11 cellular contexts compared by ENCODE assay signal in the genomic region with DNA sequence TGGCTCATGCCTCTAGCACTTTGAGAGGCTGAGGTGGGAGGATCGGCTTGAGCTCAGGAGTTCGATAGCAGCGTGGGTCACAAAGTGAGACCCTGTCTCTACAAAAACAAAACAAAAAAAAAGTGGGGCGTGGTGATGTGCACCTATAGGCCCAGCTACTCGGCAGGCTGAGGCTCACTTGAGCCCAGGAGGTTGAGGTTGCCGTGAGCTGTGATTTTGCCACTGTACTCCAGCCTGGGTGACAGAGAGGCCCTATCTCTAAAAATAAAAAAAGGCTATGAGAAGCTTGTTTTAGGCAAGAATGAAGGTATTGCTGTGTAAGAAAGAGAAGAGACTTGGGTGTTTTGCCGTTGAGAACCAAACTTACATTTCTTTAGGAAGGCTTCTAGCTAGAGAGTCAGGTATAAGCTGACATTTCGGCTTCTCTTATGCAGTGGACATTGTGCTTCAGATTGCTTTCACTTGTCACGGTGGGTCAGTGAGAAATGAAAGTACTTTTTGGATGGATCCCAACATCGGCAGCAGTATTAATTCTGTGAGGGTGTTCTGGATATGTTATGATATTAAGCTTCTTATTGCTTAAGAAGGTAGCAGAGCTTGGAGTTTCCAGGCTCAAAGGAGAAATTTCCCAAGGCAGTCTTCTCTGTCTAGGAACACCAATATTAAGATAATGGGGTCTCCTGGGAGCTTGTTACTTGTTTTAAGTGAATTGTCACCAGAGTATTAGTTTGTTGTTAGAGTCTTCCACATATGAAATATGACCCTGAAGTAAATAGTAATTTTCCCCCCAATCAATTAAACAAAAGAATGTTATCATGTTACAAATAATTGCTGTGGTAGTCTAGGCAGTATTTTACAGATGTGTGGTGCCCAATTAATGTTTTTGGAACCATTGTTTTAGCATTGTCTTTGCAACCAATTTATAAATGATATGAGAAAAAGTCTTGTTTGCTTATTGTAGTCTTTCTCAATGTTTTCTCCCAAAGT. TPM values are rescaled to one million over a fixed set of nuclear protein-coding genes. Genes with fewer than 3 reads are reported as not detected.
DNase-seq lines count a peak whose midpoint lies in the region; FAIRE-seq and TF ChIP-seq lines count a peak whose summit lies in the region.
"Had no signal": no experiment of that assay in that cellular context is flagged by ENCODE, and none has a peak within 500 bp of the region (broad histone marks: within the 10 kb centered on the region; RNA-seq: fewer than 3 reads in every experiment).

No MANE protein-coding gene starts in this region.

- H3K4me2 ChIP-seq in endothelial cell of umbilical vein (ENCODE audit: insufficient read depth, low read length), result no peak overlapping the region

- intact Hi-C loops in endothelial cell of umbilical vein (cut with micrococcal nuclease), result no loop called here

- no peak for FAIRE-seq in endothelial cell of umbilical vein (lab: Jason Lieb, UNC)

- BruUV-seq in endothelial cell of umbilical vein (replicated peaks; lab: Mats Ljungman, UMichigan), result no TSS peak

- H3K27ac ChIP-seq in endothelial cell of umbilical vein (ENCODE audit: insufficient read depth, low read depth, low read length) (no peak overlapping the region), rectal smooth muscle tissue (ENCODE audit: low read depth, low read length) (peak overlapping the region; percentile 38)

- CTCF ChIA-PET in endothelial cell of umbilical vein (lab: Charles Lee), result interaction anchor here (0.9 to 1.5 kb wide), 4 partner anchors 15 to 138 kb away, joined by 3 to 8 read pairs (median 4); a partner anchor contains a TSS

- H3K79me2 ChIP-seq in endothelial cell of umbilical vein (ENCODE audit: control insufficient read depth, insufficient read depth, low read length), result peaks cover 2% of the 10 kb centered on the region

- no peak for TF ChIP-seq POLR2A in endothelial cell of umbilical vein (IDR thresholded peaks at IDR 0.05; ENCODE audit: low read depth, low read length)

- H3K36me3 ChIP-seq in endothelial cell of umbilical vein (ENCODE audit: control insufficient read depth in 2 of 2, extremely low read depth in 1 of 2, insufficient read depth in 2 of 2, low read length in 2 of 2), result no peaks in the 10 kb centered on the region
- H3K36me3 ChIP-seq in rectal smooth muscle tissue (ENCODE audit: control insufficient read depth, insufficient read depth, low read length), result no peaks in the 10 kb centered on the region
- no peaks in the 10 kb centered on the region for H3K36me3 ChIP-seq in BE2C

- H3K9ac ChIP-seq in endothelial cell of umbilical vein (replicated peaks; ENCODE audit: extremely low read depth, insufficient read depth, low read length) (no peak overlapping the region), rectal smooth muscle tissue (ENCODE audit: low read length) (no peak overlapping the region)

- no peaks in the 10 kb centered on the region for H4K20me1 ChIP-seq in endothelial cell of umbilical vein (replicated peaks; ENCODE audit: control insufficient read depth, extremely low read depth, insufficient read depth, low read length)

- dilution Hi-C loops in endothelial cell of umbilical vein (cut with MboI; ENCODE audit: extremely low pct_ligation_motif_present, low sequenced_read_pairs), result no loop called here

- DNase-seq in ELR (ENCODE audit: low read depth), result peak; percentile 17
- DNase-seq in NCI-H2171 treated with DMSO at 0.1 percent for 48 hours (lab: John Stamatoyannopoulos, UW), result peak; percentile 42
- DNase-seq in endothelial cell of umbilical vein (ENCODE audit: low read depth, low spot score), result peak; percentile 26
- DNase-seq in BE2C, result no peak
- no peak for DNase-seq in ureter (ENCODE audit: low spot score)
- no peak for DNase-seq in HUDEP-2 (lab: John Stamatoyannopoulos, UW; ENCODE audit: unreplicated experiment in 76 of 76)
- DNase-seq in SW 1271 (lab: John Stamatoyannopoulos, UW), result no peak
- DNase-seq: activated CD4-positive, alpha-beta T cell treated with anti-CD3 and anti-CD28 coated beads, Interleukin-2, amount 50 U/mL, for 1 hour; dorsolateral prefrontal cortex; NCI-H526 treated with DMSO at 0.1 percent for 48 hours had no signal

- H3K4me3 ChIP-seq in endothelial cell of umbilical vein (replicated peaks in 1 of 3; ENCODE audit: insufficient read depth in 1 of 3, low read depth in 1 of 3, low read length in 3 of 3) (no peak overlapping the region), rectal smooth muscle tissue (ENCODE audit: low read length) (peak overlapping the region; percentile 33), BE2C (ENCODE audit: low read depth, low read length) (no peak overlapping the region)
- H3K4me3 ChIP-seq: dorsolateral prefrontal cortex had no signal

- TF ChIP-seq CTCF in endothelial cell of umbilical vein (IDR thresholded peaks at IDR 0.05; ENCODE audit: extremely low read depth in 1 of 2, insufficient read depth in 1 of 2, low read depth in 1 of 2, low read length in 2 of 2), result no peak
- TF ChIP-seq CTCF in BE2C (IDR thresholded peaks at IDR 0.05; ENCODE audit: low read depth, low read length), result no peak

- H3K9me3 ChIP-seq in endothelial cell of umbilical vein (replicated peaks; ENCODE audit: control insufficient read depth, insufficient read depth, low read length) (no peaks in the 10 kb centered on the region), BE2C (no peaks in the 10 kb centered on the region)

- POLR2A ChIA-PET in endothelial cell of umbilical vein (lab: Charles Lee), result no interaction called here

- no peaks in the 10 kb centered on the region for H3K9me1 ChIP-seq in endothelial cell of umbilical vein (replicated peaks; ENCODE audit: control insufficient read depth, extremely low read depth, insufficient read depth, low read length)

- H3K27me3 ChIP-seq in endothelial cell of umbilical vein (ENCODE audit: control insufficient read depth in 2 of 2, insufficient read depth in 2 of 2, low read length in 2 of 2), result no peaks in the 10 kb centered on the region
- H3K27me3 ChIP-seq in rectal smooth muscle tissue (ENCODE audit: control insufficient read depth, insufficient read depth, low read length), result no peaks in the 10 kb centered on the region
- no peaks in the 10 kb centered on the region for H3K27me3 ChIP-seq in BE2C
- H3K27me3 ChIP-seq: dorsolateral prefrontal cortex had no signal

- H2AFZ ChIP-seq in endothelial cell of umbilical vein (ENCODE audit: low read depth, low read length), result no peak overlapping the region

- peaks cover 15% of the 10 kb centered on the region for H3K4me1 ChIP-seq in endothelial cell of umbilical vein (ENCODE audit: control insufficient read depth, extremely low read depth, insufficient read depth, low read length)
- H3K4me1 ChIP-seq in rectal smooth muscle tissue (ENCODE audit: control insufficient read depth, insufficient read depth, low read length), result peaks cover 27% of the 10 kb centered on the region
- H3K4me1 ChIP-seq in BE2C, result peaks cover 6% of the 10 kb centered on the region

TF ChIP-seq in endothelial cell of umbilical vein, 7 proteins besides CTCF, POLR2A, EP300 and RAD21:
- TF ChIP-seq, protein P1, sequence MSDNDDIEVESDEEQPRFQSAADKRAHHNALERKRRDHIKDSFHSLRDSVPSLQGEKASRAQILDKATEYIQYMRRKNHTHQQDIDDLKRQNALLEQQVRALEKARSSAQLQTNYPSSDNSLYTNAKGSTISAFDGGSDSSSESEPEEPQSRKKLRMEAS (IDR thresholded peaks at IDR 0.05; ENCODE audit: insufficient read depth, insufficient read length), result no peak
- TF ChIP-seq MYC (IDR thresholded peaks at IDR 0.05; ENCODE audit: low read depth, low read length) (no peak), JUN (IDR thresholded peaks at IDR 0.05; ENCODE audit: borderline replicate concordance, insufficient read depth, insufficient read length, low read depth) (no peak), GATA2 (IDR thresholded peaks at IDR 0.05; ENCODE audit: insufficient read depth, insufficient read length, low read depth, low read length) (no peak), FOS (IDR thresholded peaks at IDR 0.05; ENCODE audit: borderline replicate concordance, insufficient read depth, low read length) (no peak), EZH2 (IDR thresholded peaks at IDR 0.05; ENCODE audit: borderline replicate concordance, low read depth, low read length, severe bottlenecking) (no peak), POLR2AphosphoS5 (IDR thresholded peaks at IDR 0.05; ENCODE audit: insufficient read depth, low read depth, low read length) (no peak)

RNA-seq across cellular contexts. Expression of a gene that starts 17.6 kb away (rescaled TPM):
- total RNA-seq in endothelial cell of umbilical vein (19.1 and 21.2 TPM in 2 replicates), ureter (12.1 TPM)
- 7.2 and 7.7 TPM in 2 replicates for polyA plus RNA-seq in endothelial cell of umbilical vein
- 6.5 and 7.5 TPM in 2 replicates for polyA plus RNA-seq in endothelial cell of umbilical vein (2011; cell fraction: cytosol; rRNA removed)
- polyA plus RNA-seq in endothelial cell of umbilical vein (2011; cell fraction: nucleus; rRNA removed), result 24.8 and 29.1 TPM in 2 replicates
- 9.8 and 13.2 TPM in 2 replicates for polyA plus RNA-seq in endothelial cell of umbilical vein (2012)
- polyA minus RNA-seq in endothelial cell of umbilical vein, result 22.1 and 25.4 TPM in 2 replicates
- polyA minus RNA-seq in endothelial cell of umbilical vein (2011; cell fraction: cytosol; rRNA and poly(A)+ RNA removed), result 3.1 TPM
- polyA minus RNA-seq in endothelial cell of umbilical vein (2011; cell fraction: nucleus; rRNA and poly(A)+ RNA removed), result 32.0 and 62.3 TPM in 2 replicates
- 6.5 TPM for polyA plus RNA-seq in BE2C (2012; ENCODE audit: insufficient read depth, insufficient read length, low read depth)

Comparison
In these comparisons a context has a peak if more than half of its experiments do, and no peak if none do; other contexts are left out.
1. DNase-seq: peak in ELR (single experiment), NCI-H2171 treated with DMSO at 0.1 percent for 48 hours (single experiment) and endothelial cell of umbilical vein (single experiment); none in BE2C (single experiment), ureter (single experiment), HUDEP-2 (0 of 76) and SW 1271 (0 of 2).